8 cellular contexts compared by ENCODE assay signal in genomic region chr2:102060792-102061191, GRCh38.
"Had no signal": no experiment of that assay in that cellular context is flagged by ENCODE, and none has a peak within 500 bp of the region (broad histone marks: within the 10 kb centered on the region; RNA-seq: fewer than 3 reads in every experiment).

No MANE protein-coding gene starts in this region.

- H3K9me3 ChIP-seq: thyroid gland had no signal

- H3K27ac ChIP-seq: WERI-Rb-1 had no signal

- H3K4me3 ChIP-seq: thyroid gland had no signal

- H3K36me3 ChIP-seq: thyroid gland, WERI-Rb-1 had no signal

- H3K27me3 ChIP-seq: thyroid gland had no signal

- ATAC-seq: sciatic nerve; stimulated activated effector memory CD8-positive, alpha-beta T cell treated with anti-CD3 and anti-CD28 coated beads, Interleukin-12 subunit alpha, Interleukin-12 subunit beta, amount 100 ng/mL, for 72 hours had no signal

- DNase-seq: activated CD4-positive, alpha-beta T cell treated with anti-CD3 and anti-CD28 coated beads, Interleukin-2, amount 50 U/mL, for 48 hours; activated naive CD4-positive, alpha-beta T cell treated with anti-CD3 and anti-CD28 coated beads, Interleukin-2, amount 10 ng/mL, durations not matched to agents 7 days and 5 days; glutamatergic neuron; kidney; WERI-Rb-1 had no signal
